1 cellular context compared by ENCODE assay signal in genomic region chr3:152671998-152672649, GRCh38.
TF ChIP-seq lines count a peak whose summit lies in the region.

No MANE protein-coding gene starts in this region.

TF ChIP-seq in K562, 482 proteins besides CTCF, POLR2A, EP300 and RAD21 (continued from another document):
- TF ChIP-seq SNAPC5 (CRISPR knock-in tag; IDR thresholded peaks at IDR 0.05) (no peak), MCM3 (IDR thresholded peaks at IDR 0.05) (no peak), IRF9 (tag; IDR thresholded peaks at IDR 0.05) (no peak)
